ENCODE assay signal across 8 cellular contexts in the genomic region with DNA sequence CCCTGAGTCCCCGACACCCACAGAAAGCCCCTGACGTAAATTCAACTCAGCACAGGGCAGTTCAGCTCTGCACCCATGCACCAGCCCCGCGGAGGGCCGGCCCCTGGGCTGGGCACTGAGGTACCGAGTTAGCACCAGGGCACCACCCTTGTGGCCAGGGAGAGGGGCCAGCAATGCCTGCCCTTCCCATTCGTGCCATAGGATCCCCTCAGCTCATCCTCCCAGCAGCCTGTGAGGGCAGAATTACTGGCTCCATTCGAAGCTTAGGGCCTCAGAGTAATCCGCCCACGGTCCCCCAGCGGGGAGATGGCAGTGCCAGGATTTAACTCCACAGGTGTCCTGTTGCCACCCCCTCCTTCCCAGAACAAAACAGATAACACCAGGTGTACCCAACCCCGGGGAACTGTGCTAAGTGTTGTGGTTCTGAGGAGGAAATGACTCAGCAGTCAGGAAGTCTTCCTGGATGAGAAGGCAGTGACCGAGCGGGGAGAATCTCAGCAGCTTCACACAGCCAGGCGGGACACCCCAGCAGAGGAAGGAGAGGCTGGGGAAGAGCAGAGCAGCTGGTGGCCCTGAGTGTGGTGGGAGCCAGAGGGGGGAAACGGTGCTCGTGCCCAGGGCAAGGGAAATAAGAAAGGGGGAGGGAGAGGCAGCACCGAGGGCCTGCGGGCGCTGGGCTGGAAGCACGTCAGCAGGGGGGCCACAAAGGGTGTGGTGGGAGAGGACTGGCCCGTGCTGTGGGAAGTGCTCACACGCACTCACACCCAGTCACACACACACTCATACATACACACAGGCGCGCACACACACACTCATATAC. TPM values are rescaled to one million over a fixed set of nuclear protein-coding genes. Genes with fewer than 3 reads are reported as not detected.
DNase-seq lines count a peak whose midpoint lies in the region; ATAC-seq, FAIRE-seq and TF ChIP-seq lines count a peak whose summit lies in the region.

No MANE protein-coding gene starts in this region.

- H3K9ac ChIP-seq in HUES6 (ENCODE audit: low read length) (peak overlapping the region; percentile 55), GM12878 (ENCODE audit: control insufficient read depth, insufficient read depth, low read length) (no peak overlapping the region)

- no peak for TF ChIP-seq RAD21 in GM12878 (IDR thresholded peaks at IDR 0.05; ENCODE audit: insufficient read depth, low read depth, low read length)

- DNase-seq in Caki2 (ENCODE audit: low read depth) (peak; percentile 94), RWPE2 (ENCODE audit: low spot score) (peak; percentile 94), GM12878 (ENCODE audit: low read depth, low spot score) (peak; percentile 65), kidney glomerular epithelial cell (lab: John Stamatoyannopoulos, UW) (peak; percentile 86), SKM-1 (lab: John Stamatoyannopoulos, UW; ENCODE audit: unreplicated experiment) (no peak)
- DNase-seq in stimulated activated CD4-positive, alpha-beta T cell treated with anti-CD3 and anti-CD28 coated beads, Interleukin-2, amount 100 ng/mL, for 48 hours: peak; percentile 3 to 30

- BruUV-seq in GM12878 (replicated peaks; lab: Mats Ljungman, UMichigan): no TSS peak

- ATAC-seq in GM21447 (IDR thresholded peaks at IDR 0.05; ENCODE audit: unreplicated experiment): peak; percentile 77
- peak; percentile 87 for ATAC-seq in RWPE2 (ENCODE audit: low read depth)
- peak; percentile 82 for ATAC-seq in GM12878

- H2AFZ ChIP-seq in GM12878 (ENCODE audit: control insufficient read depth, low read depth, low read length): peak overlapping the region; percentile 3

- H3K9me3 ChIP-seq in HUES6 (ENCODE audit: control insufficient read depth, insufficient read depth, low read depth, low read length): peaks cover 16% of the 10 kb centered on the region
- no peaks in the 10 kb centered on the region for H3K9me3 ChIP-seq in RWPE2 (ENCODE audit: severe bottlenecking)
- H3K9me3 ChIP-seq in GM12878 (replicated peaks; ENCODE audit: control insufficient read depth, insufficient read depth, low read length): no peaks in the 10 kb centered on the region; the same call in 2 of the 3 replicates

- H3K4me3 ChIP-seq in HUES6 (ENCODE audit: low read depth, low read length): no peak overlapping the region
- H3K4me3 ChIP-seq in RWPE2 (ENCODE audit: severe bottlenecking): no peak overlapping the region
- H3K4me3 ChIP-seq in GM12878: peak overlapping the region; percentile 16; the same call in 1 of the 2 replicates

- FAIRE-seq in GM12878 (lab: Jason Lieb, UNC): no peak

- intact Hi-C loops in GM12878 (cut with micrococcal nuclease; ENCODE audit: unreplicated experiment): loop anchor here (1.0 kb wide), 1 partner anchor 72 kb away; no protein-coding TSS in a partner anchor

- TF ChIP-seq CTCF in RWPE2 (IDR thresholded peaks at IDR 0.05; ENCODE audit: poor library complexity, severe bottlenecking) (no peak), GM12878 (IDR thresholded peaks at IDR 0.05 in 2 of 3, conservative IDR thresholded peaks at IDR 0.05 in 1 of 3; ENCODE audit: control insufficient read depth in 2 of 3, extremely low read depth in 1 of 3, insufficient read depth in 1 of 3, low read depth in 3 of 3, low read length in 3 of 3) (no peak)

- no peak for TF ChIP-seq POLR2A in GM12878 (IDR thresholded peaks at IDR 0.05; ENCODE audit: low read depth, low read length)

- H3K79me2 ChIP-seq in GM12878 (ENCODE audit: control insufficient read depth, insufficient read depth, low read length): no peaks in the 10 kb centered on the region

- H3K4me1 ChIP-seq in HUES6 (ENCODE audit: control insufficient read depth, insufficient read depth, low read length) (peaks cover 42% of the 10 kb centered on the region), RWPE2 (ENCODE audit: insufficient read depth, poor library complexity, severe bottlenecking) (peaks cover 18% of the 10 kb centered on the region), GM12878 (ENCODE audit: control insufficient read depth, insufficient read depth, low read length) (peaks cover 28% of the 10 kb centered on the region)

- in situ Hi-C loops in Caki2 (cut with HindIII; ENCODE audit: low pct_unique_long_range_greater_than_20kb, low sequenced_read_pairs): no loop called here
- in situ Hi-C loops in GM12878 (cut with MboI): no loop called here

- H3K36me3 ChIP-seq in HUES6 (ENCODE audit: control insufficient read depth, insufficient read depth, low read length) (no peaks in the 10 kb centered on the region), RWPE2 (ENCODE audit: low read depth) (no peaks in the 10 kb centered on the region), GM12878 (ENCODE audit: control insufficient read depth in 2 of 2, insufficient read depth in 2 of 2, low read length in 1 of 2) (no peaks in the 10 kb centered on the region)

- TF ChIP-seq EP300 in GM12878 (IDR thresholded peaks at IDR 0.05; ENCODE audit: borderline replicate concordance in 1 of 2, control insufficient read depth in 1 of 2, low read depth in 2 of 2, low read length in 2 of 2): peak; percentile 11 to 67; a peak in 2 of 4 replicates

- H3K4me2 ChIP-seq in GM12878 (ENCODE audit: control insufficient read depth, insufficient read depth): peak overlapping the region; percentile 64

- SMC1A ChIA-PET in GM12878 (lab: Charles Lee; ENCODE audit: uncharacterized antibody, unreplicated experiment): no interaction called here

- CTCF ChIA-PET in GM12878 (lab: Yijun Ruan, JAX): no interaction called here

- no peaks in the 10 kb centered on the region; the same call in 1 of the 2 replicates for H4K20me1 ChIP-seq in GM12878 (ENCODE audit: control insufficient read depth, insufficient read depth)

- RAD21 ChIA-PET in GM12878 (lab: Charles Lee; ENCODE audit: unreplicated experiment): no interaction called here

- POLR2A ChIA-PET in GM12878 (lab: Charles Lee): interaction anchor here (0.7 kb wide), 1 partner anchor 24 kb away, joined by 3 read pairs; no protein-coding TSS in a partner anchor

- H3K27ac ChIP-seq in HUES6 (ENCODE audit: low read depth, low read length): peak overlapping the region; percentile 65; the same call in 1 of the 2 replicates
- H3K27ac ChIP-seq in RWPE2 (ENCODE audit: poor library complexity, severe bottlenecking): peak overlapping the region; percentile 96
- 0 out of 2 replicates have a peak overlapping the region, but pooled peaks have one; percentile 2 for H3K27ac ChIP-seq in GM12878 (ENCODE audit: control insufficient read depth, insufficient read depth)

- H3K27me3 ChIP-seq in HUES6 (ENCODE audit: control insufficient read depth, insufficient read depth, low read length): no peaks in the 10 kb centered on the region
- H3K27me3 ChIP-seq in RWPE2 (ENCODE audit: insufficient read depth, poor library complexity, severe bottlenecking): no peaks in the 10 kb centered on the region
- no peaks in the 10 kb centered on the region; a peak in 1 of 4 replicates for H3K27me3 ChIP-seq in GM12878 (replicated peaks in 1 of 2; ENCODE audit: control insufficient read depth in 2 of 2, insufficient read depth in 2 of 2, low read length in 1 of 2)

- 6% methylated on average over 16 of the region's 25 CpGs for WGBS in GM12878 (ENCODE audit: insufficient coverage, insufficient replicate concordance, low lambda C conversion rate, missing lambda C conversion rate)

TF ChIP-seq in GM12878, 131 proteins besides CTCF, POLR2A, EP300 and RAD21 (continues in another document):
- TF ChIP-seq NBN (IDR thresholded peaks at IDR 0.05) (0 out of 2 replicates have a peak, but pooled peaks have one; percentile 53), FOXK2 (IDR thresholded peaks at IDR 0.05) (no peak), CREB1 (IDR thresholded peaks at IDR 0.05; ENCODE audit: low read depth) (no peak), RB1 (IDR thresholded peaks at IDR 0.05; ENCODE audit: borderline replicate concordance) (no peak)
- TF ChIP-seq, protein P1, sequence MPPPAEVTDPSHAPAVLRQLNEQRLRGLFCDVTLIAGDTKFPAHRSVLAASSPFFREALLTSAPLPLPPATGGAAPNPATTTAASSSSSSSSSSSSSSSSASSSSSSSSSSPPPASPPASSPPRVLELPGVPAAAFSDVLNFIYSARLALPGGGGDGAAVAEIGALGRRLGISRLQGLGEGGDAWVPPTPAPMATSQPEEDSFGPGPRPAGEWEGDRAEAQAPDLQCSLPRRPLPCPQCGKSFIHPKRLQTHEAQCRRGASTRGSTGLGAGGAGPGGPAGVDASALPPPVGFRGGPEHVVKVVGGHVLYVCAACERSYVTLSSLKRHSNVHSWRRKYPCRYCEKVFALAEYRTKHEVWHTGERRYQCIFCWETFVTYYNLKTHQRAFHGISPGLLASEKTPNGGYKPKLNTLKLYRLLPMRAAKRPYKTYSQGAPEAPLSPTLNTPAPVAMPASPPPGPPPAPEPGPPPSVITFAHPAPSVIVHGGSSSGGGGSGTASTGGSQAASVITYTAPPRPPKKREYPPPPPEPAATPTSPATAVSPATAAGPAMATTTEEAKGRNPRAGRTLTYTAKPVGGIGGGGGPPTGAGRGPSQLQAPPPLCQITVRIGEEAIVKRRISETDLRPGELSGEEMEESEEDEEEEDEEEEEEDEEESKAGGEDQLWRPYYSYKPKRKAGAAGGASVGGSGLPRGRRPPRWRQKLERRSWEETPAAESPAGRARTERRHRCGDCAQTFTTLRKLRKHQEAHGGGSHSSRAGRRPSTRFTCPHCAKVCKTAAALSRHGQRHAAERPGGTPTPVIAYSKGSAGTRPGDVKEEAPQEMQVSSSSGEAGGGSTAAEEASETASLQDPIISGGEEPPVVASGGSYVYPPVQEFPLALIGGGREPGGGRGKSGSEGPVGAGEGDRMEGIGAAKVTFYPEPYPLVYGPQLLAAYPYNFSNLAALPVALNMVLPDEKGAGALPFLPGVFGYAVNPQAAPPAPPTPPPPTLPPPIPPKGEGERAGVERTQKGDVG (CRISPR knock-in tag; IDR thresholded peaks at IDR 0.05): no peak

RNA-seq across cellular contexts. Expression of a gene that starts 59.6 kb away (rescaled TPM):
- total RNA-seq in Caki2 (2014; rRNA removed; shearing (Covaris generic); ENCODE audit: low replicate concordance): 17.9 and 27.1 TPM in 2 replicates
- total RNA-seq in GM12878 (2013; cell fraction: nucleolus; rRNA removed): 1.5 and 2.0 TPM in 2 replicates
- total RNA-seq in GM12878 (2014; rRNA removed): under 0.01 and 0.17 TPM in 2 replicates
- total RNA-seq in GM12878 (2014; rRNA removed; fragmentation: Illumina TruSeq; extraction: Trizol): 0.04 TPM in 1 of 2 replicates, not detected in the other
- 0.32 and 0.51 TPM in 2 replicates for total RNA-seq in GM12878 (2021)
- 0.46 TPM for polyA plus RNA-seq in GM12878 (2011; ENCODE audit: low read depth)
- polyA plus RNA-seq in GM12878 (2011; rRNA removed): 0.42 and 0.53 TPM in 2 replicates
- 0.48 and 0.57 TPM in 2 replicates for polyA plus RNA-seq in GM12878 (2011; cell fraction: cytosol; rRNA removed)
- 1.2 and 2.5 TPM in 2 replicates for polyA plus RNA-seq in GM12878 (2011; cell fraction: nucleus; rRNA removed)
- polyA plus RNA-seq in GM12878 (2012): 0.32 and 0.46 TPM in 2 replicates
- 0.03 and 0.06 TPM in 2 replicates for polyA plus RNA-seq in GM12878 (2014; fragmentation: Illumina TruSeq; extraction: Trizol)
- polyA plus RNA-seq in GM12878 (2014; fragmentation: Nextera tagmentation; extraction: Ambion mirVana): under 1 TPM in 1 of 2 experiments, not detected in 1; 0.02 TPM
- polyA plus RNA-seq in GM12878 (2014; rRNA removed): 0.05 TPM in 2 replicates
- polyA plus RNA-seq in GM12878 (2016; fragmentation: Nextera tagmentation; extraction: Ambion mirVana): under 1 TPM; 0.05 TPM
- 0.72 and 0.80 TPM in 2 replicates for polyA minus RNA-seq in GM12878 (2011; rRNA and poly(A)+ RNA removed)
- 0.40 and 0.73 TPM in 2 replicates for polyA minus RNA-seq in GM12878 (2011; cell fraction: cytosol; rRNA and poly(A)+ RNA removed)
- 0.57 and 1.3 TPM in 2 replicates for polyA minus RNA-seq in GM12878 (2011; cell fraction: nucleus; rRNA and poly(A)+ RNA removed)

Comparison
In these comparisons a context has a peak if more than half of its experiments do, and no peak if none do; other contexts are left out.
1. H3K27ac ChIP-seq: peak in every context shown above with its lines; median percentile 96 in RWPE2; 65 in HUES6; 2 in GM12878.